In the genomic region with DNA sequence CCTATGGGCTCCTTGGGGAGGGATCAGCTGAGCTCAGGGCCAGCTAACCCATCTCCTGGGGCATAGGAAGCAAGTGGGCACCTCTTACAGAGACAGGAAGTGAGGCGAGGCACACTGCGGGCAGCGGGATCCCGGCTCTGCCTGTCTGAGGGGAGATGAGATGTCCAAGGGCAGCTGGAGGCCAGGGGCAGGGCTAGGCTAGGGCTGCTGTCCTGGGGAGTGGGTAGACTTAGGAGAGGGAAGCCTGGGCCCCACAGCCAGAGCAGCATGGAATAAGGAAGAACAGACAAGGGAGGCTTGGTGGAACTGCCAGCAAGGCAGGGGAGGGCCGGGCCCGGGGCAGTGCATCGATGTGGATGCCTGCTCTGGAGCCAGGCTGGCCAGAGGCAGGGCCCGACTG, we compare ENCODE assay signal across 23 cellular contexts.
DNase-seq lines count a peak whose midpoint lies in the region; ATAC-seq and TF ChIP-seq lines count a peak whose summit lies in the region.
"Had no signal": no experiment of that assay in that cellular context is flagged by ENCODE, and none has a peak within 500 bp of the region (broad histone marks: within the 10 kb centered on the region; RNA-seq: fewer than 3 reads in every experiment).

No MANE protein-coding gene starts in this region.

- no peak overlapping the region for H3K4me3 ChIP-seq in H7 (ENCODE audit: insufficient read depth, low read depth, low read length)
- no peak overlapping the region for H3K4me3 ChIP-seq in stomach
- no peak overlapping the region for H3K4me3 ChIP-seq in GM23338
- H3K4me3 ChIP-seq: K562, ovary, skin epidermis, testis had no signal

- TF ChIP-seq EP300 in stomach (IDR thresholded peaks at IDR 0.05), result no peak

- H3K9me3 ChIP-seq in stomach, result no peaks in the 10 kb centered on the region
- H3K9me3 ChIP-seq: ovary, testis had no signal

- TF ChIP-seq CTCF in stomach (IDR thresholded peaks at IDR 0.05) (no peak), GM23338 (conservative IDR thresholded peaks at IDR 0.05; ENCODE audit: low read depth in 2 of 2) (no peak), GM10266 (IDR thresholded peaks at IDR 0.05; ENCODE audit: control insufficient read depth, insufficient read depth, low read depth, missing control alignments) (no peak)

- H4K20me1 ChIP-seq in GM23338 (replicated peaks; ENCODE audit: insufficient read depth), result no peaks in the 10 kb centered on the region

- intact Hi-C loops in stomach (cut with DNase I; ENCODE audit: low total_unique reads), result no loop called here

- H3K79me2 ChIP-seq in GM23338 (replicated peaks; ENCODE audit: insufficient read depth), result no peaks in the 10 kb centered on the region

- DNase-seq in activated naive CD8-positive, alpha-beta T cell treated with anti-CD3 and anti-CD28 coated beads, Interleukin-2, amount 10 ng/mL, durations not matched to agents 7 days and 5 days, result peak; percentile 28
- no peak for DNase-seq in activated naive CD8-positive, alpha-beta T cell treated with anti-CD3 and anti-CD28 coated beads for 36 hours
- DNase-seq in H7 (peak; percentile 38), mesenteric fat pad (ENCODE audit: low spot score) (peak; percentile 49), stomach (peak; percentile 23), GM23338 (ENCODE audit: low spot score) (no peak), GM10266 (ENCODE audit: extremely low spot score) (no peak)
- DNase-seq: activated CD4-positive, alpha-beta T cell treated with anti-CD3 and anti-CD28 coated beads for 1 hour; activated CD8-positive, alpha-beta memory T cell treated with anti-CD3 and anti-CD28 coated beads, Interleukin-2, amount 50 U/mL, for 48 hours; activated CD8-positive, alpha-beta T cell treated with anti-CD3 and anti-CD28 coated beads for 36 hours; central memory CD4-positive, alpha-beta T cell; EL; glutamatergic neuron; NCI-H1092; NCI-H187; NCI-H82; stimulated activated naive CD4-positive, alpha-beta T cell had no signal

- H3K9me3 Mint-ChIP-seq in activated naive CD8-positive, alpha-beta T cell treated with anti-CD3 and anti-CD28 coated beads, Interleukin-2, amount 10 ng/mL, durations not matched to agents 7 days and 5 days, result no peaks in the 10 kb centered on the region
- H3K9me3 Mint-ChIP-seq in activated naive CD8-positive, alpha-beta T cell treated with anti-CD3 and anti-CD28 coated beads for 36 hours, result no peaks in the 10 kb centered on the region
- H3K9me3 Mint-ChIP-seq in GM23338, result no peaks in the 10 kb centered on the region
- H3K9me3 Mint-ChIP-seq: activated CD8-positive, alpha-beta T cell treated with anti-CD3 and anti-CD28 coated beads for 36 hours; activated T-helper 2 cell treated with anti-CD3 and anti-CD28 coated beads, Interferon-gamma antibody, Interleukin-2, Interleukin-4, amounts not matched to agents 10 μg/mL and 5 μg/mL and 100 μg/mL, durations not matched to agents 14 hours and 24 hours and 36 hours; natural killer cell treated with Interleukin-12 subunit alpha and Interleukin-12 subunit beta and Interleukin-15 and Interleukin-18, amount 100 ng/mL, for 72 hours had no signal

- no peaks in the 10 kb centered on the region for H3K36me3 Mint-ChIP-seq in activated naive CD8-positive, alpha-beta T cell treated with anti-CD3 and anti-CD28 coated beads, Interleukin-2, amount 10 ng/mL, durations not matched to agents 7 days and 5 days
- H3K36me3 Mint-ChIP-seq in activated naive CD8-positive, alpha-beta T cell treated with anti-CD3 and anti-CD28 coated beads for 36 hours, result peaks cover 4% of the 10 kb centered on the region
- peaks cover 21% of the 10 kb centered on the region for H3K36me3 Mint-ChIP-seq in GM23338 (ENCODE audit: low read depth)
- H3K36me3 Mint-ChIP-seq: natural killer cell treated with Interleukin-12 subunit alpha and Interleukin-12 subunit beta and Interleukin-15 and Interleukin-18, amount 100 ng/mL, for 72 hours had no signal

- H3K9me2 ChIP-seq in GM23338 (ENCODE audit: insufficient read depth), result no peaks in the 10 kb centered on the region

- H3K36me3 ChIP-seq in H7 (replicated peaks; ENCODE audit: control insufficient read depth, insufficient read depth, low read length) (no peaks in the 10 kb centered on the region), stomach (peaks cover 8 to 74% (median 37%) of the 10 kb centered on the region in 4 donors), GM23338 (ENCODE audit: insufficient read depth) (no peaks in the 10 kb centered on the region)
- H3K36me3 ChIP-seq: ovary had no signal

- H3F3A ChIP-seq in GM23338 (replicated peaks; ENCODE audit: low read depth), result no peaks in the 10 kb centered on the region

- H3K4me1 Mint-ChIP-seq in activated naive CD8-positive, alpha-beta T cell treated with anti-CD3 and anti-CD28 coated beads, Interleukin-2, amount 10 ng/mL, durations not matched to agents 7 days and 5 days, result peaks cover 8% of the 10 kb centered on the region
- H3K4me1 Mint-ChIP-seq in activated naive CD8-positive, alpha-beta T cell treated with anti-CD3 and anti-CD28 coated beads for 36 hours, result peaks cover 14% of the 10 kb centered on the region
- peaks cover 22% of the 10 kb centered on the region for H3K4me1 Mint-ChIP-seq in GM23338

- H3K27me3 ChIP-seq in H7 (ENCODE audit: control insufficient read depth, insufficient read depth, low read length), result no peaks in the 10 kb centered on the region
- no peaks in the 10 kb centered on the region for H3K27me3 ChIP-seq in stomach
- H3K27me3 ChIP-seq in GM23338 (ENCODE audit: insufficient read depth), result no peaks in the 10 kb centered on the region
- H3K27me3 ChIP-seq: ovary, testis had no signal

- H3K27ac ChIP-seq in stomach, result no peak overlapping the region
- H3K27ac ChIP-seq in GM23338 (ENCODE audit: low read depth), result no peak overlapping the region
- H3K27ac ChIP-seq: ovary, skin epidermis, testis had no signal

- no peak overlapping the region for H2AFZ ChIP-seq in GM23338

- no peak overlapping the region for H3K4me2 ChIP-seq in GM23338

- no peak for TF ChIP-seq POLR2A in stomach (IDR thresholded peaks at IDR 0.05)

- 91 to 99% (median 94%) methylated on average over 7 to 8 of the region's 8 CpGs for WGBS in stomach, 5 donors

- H3K27ac Mint-ChIP-seq in activated naive CD8-positive, alpha-beta T cell treated with anti-CD3 and anti-CD28 coated beads, Interleukin-2, amount 10 ng/mL, durations not matched to agents 7 days and 5 days, result no peak overlapping the region
- H3K27ac Mint-ChIP-seq in activated naive CD8-positive, alpha-beta T cell treated with anti-CD3 and anti-CD28 coated beads for 36 hours, result no peak overlapping the region
- no peak overlapping the region for H3K27ac Mint-ChIP-seq in GM23338
- H3K27ac Mint-ChIP-seq: activated CD8-positive, alpha-beta T cell treated with anti-CD3 and anti-CD28 coated beads for 36 hours; activated T-helper 2 cell treated with anti-CD3 and anti-CD28 coated beads, Interferon-gamma antibody, Interleukin-2, Interleukin-4, amounts not matched to agents 10 μg/mL and 5 μg/mL and 100 μg/mL, durations not matched to agents 14 hours and 24 hours and 36 hours had no signal

- no peak overlapping the region for H3K4me3 Mint-ChIP-seq in activated naive CD8-positive, alpha-beta T cell treated with anti-CD3 and anti-CD28 coated beads, Interleukin-2, amount 10 ng/mL, durations not matched to agents 7 days and 5 days
- no peak overlapping the region for H3K4me3 Mint-ChIP-seq in activated naive CD8-positive, alpha-beta T cell treated with anti-CD3 and anti-CD28 coated beads for 36 hours
- H3K4me3 Mint-ChIP-seq in GM23338, result no peak overlapping the region
- H3K4me3 Mint-ChIP-seq: activated CD8-positive, alpha-beta T cell treated with anti-CD3 and anti-CD28 coated beads for 36 hours; natural killer cell treated with Interleukin-12 subunit alpha and Interleukin-12 subunit beta and Interleukin-15 and Interleukin-18, amount 100 ng/mL, for 72 hours had no signal

- H3K4me1 ChIP-seq in stomach, result no peaks in the 10 kb centered on the region
- no peaks in the 10 kb centered on the region for H3K4me1 ChIP-seq in GM23338 (ENCODE audit: insufficient read depth)
- H3K4me1 ChIP-seq: testis had no signal

- POLR2A ChIA-PET in activated naive CD8-positive, alpha-beta T cell treated with anti-CD3 and anti-CD28 coated beads, Interleukin-2, amount 10 ng/mL, durations not matched to agents 7 days and 5 days (lab: Charles Lee), result interaction anchor here (0.6 kb wide), 1 partner anchor 247 kb away, joined by 3 read pairs; no protein-coding TSS in a partner anchor

- ATAC-seq in activated naive CD8-positive, alpha-beta T cell treated with anti-CD3 and anti-CD28 coated beads, Interleukin-2, amount 10 ng/mL, durations not matched to agents 7 days and 5 days (ENCODE audit: low read depth), result no peak
- no peak for ATAC-seq in GM23338
- ATAC-seq: activated CD8-positive, alpha-beta T cell treated with anti-CD3 and anti-CD28 coated beads for 36 hours; K562; natural killer cell treated with Interleukin-12 subunit alpha and Interleukin-12 subunit beta and Interleukin-15 and Interleukin-18, amount 100 ng/mL, for 72 hours had no signal

- no peaks in the 10 kb centered on the region for H3K27me3 Mint-ChIP-seq in activated naive CD8-positive, alpha-beta T cell treated with anti-CD3 and anti-CD28 coated beads, Interleukin-2, amount 10 ng/mL, durations not matched to agents 7 days and 5 days
- no peaks in the 10 kb centered on the region for H3K27me3 Mint-ChIP-seq in activated naive CD8-positive, alpha-beta T cell treated with anti-CD3 and anti-CD28 coated beads for 36 hours
- peaks cover 13% of the 10 kb centered on the region for H3K27me3 Mint-ChIP-seq in GM23338 (ENCODE audit: insufficient read depth, low read depth, poor library complexity)
- H3K27me3 Mint-ChIP-seq: activated CD8-positive, alpha-beta T cell treated with anti-CD3 and anti-CD28 coated beads for 36 hours; natural killer cell treated with Interleukin-12 subunit alpha and Interleukin-12 subunit beta and Interleukin-15 and Interleukin-18, amount 100 ng/mL, for 72 hours had no signal

TF ChIP-seq in GM23338, 12 proteins besides CTCF, POLR2A, EP300 and RAD21 (continues in another document):
- no peak for TF ChIP-seq ZNF114 (CRISPR knock-in tag; IDR thresholded peaks at IDR 0.05)

Comparison
In these comparisons a context has a peak if more than half of its experiments do, and no peak if none do; other contexts are left out.
1. DNase-seq: peak in activated naive CD8-positive, alpha-beta T cell treated with anti-CD3 and anti-CD28 coated beads, Interleukin-2, amount 10 ng/mL, durations not matched to agents 7 days and 5 days (single experiment), H7 (single experiment), mesenteric fat pad (single experiment) and stomach (single experiment); none in activated naive CD8-positive, alpha-beta T cell treated with anti-CD3 and anti-CD28 coated beads for 36 hours (single experiment), GM23338 (single experiment) and GM10266 (single experiment).